In the genomic region with DNA sequence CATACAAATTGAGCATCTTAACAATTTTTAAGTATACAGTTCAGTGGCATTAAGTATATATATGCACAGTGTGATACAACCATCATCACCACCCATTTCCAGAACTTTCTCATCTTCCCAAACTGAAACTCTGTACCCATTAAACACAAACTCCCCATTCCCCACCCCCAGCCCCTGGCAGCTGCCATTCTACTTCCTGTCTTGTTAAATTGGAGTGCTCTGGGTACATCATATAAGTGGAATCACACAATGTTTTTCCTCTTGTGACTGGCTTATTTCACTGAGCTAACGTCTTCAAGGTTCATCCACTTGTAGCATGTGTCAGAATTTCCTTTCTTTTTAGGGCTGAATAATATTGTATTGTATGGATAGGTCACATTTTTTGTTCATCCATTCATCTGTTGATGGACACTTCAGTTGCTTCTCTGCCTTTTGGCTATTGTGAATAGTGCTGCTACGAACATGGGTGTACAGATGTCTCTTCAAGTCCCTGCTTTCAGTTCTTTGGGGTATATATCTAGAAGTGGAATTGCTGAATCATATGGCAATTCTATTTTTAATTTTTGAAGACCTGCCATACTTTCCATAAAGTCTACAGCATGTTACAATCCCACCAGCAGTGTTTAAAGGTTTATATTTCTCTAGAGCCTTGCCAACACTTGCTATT, we compare ENCODE assay signal across 16 cellular contexts. TPM values are rescaled to one million over a fixed set of nuclear protein-coding genes. Genes with fewer than 3 reads are reported as not detected.
DNase-seq lines count a peak whose midpoint lies in the region; ATAC-seq and TF ChIP-seq lines count a peak whose summit lies in the region.
"Had no signal": no experiment of that assay in that cellular context is flagged by ENCODE, and none has a peak within 500 bp of the region (broad histone marks: within the 10 kb centered on the region; RNA-seq: fewer than 3 reads in every experiment).

No MANE protein-coding gene starts in this region.

- H2AFZ ChIP-seq in PC-9, result no peak overlapping the region
- H2AFZ ChIP-seq: neural progenitor cell had no signal

- H3K79me2 ChIP-seq in PC-9 (ENCODE audit: low read depth), result no peaks in the 10 kb centered on the region

- no peaks in the 10 kb centered on the region for H3K4me1 ChIP-seq in PC-9 (replicated peaks; ENCODE audit: insufficient read depth)

- H3K4me1 Mint-ChIP-seq in activated T-helper 2 cell treated with anti-CD3 and anti-CD28 coated beads, Interferon-gamma antibody, Interleukin-2, Interleukin-4, amounts not matched to agents 10 μg/mL and 5 μg/mL and 100 μg/mL, durations not matched to agents 14 hours and 24 hours and 36 hours (ENCODE audit: low read depth), result peaks cover 28% of the 10 kb centered on the region
- peaks cover 22 to 24% of the 10 kb centered on the region in 2 donors for H3K4me1 Mint-ChIP-seq in natural killer cell treated with Interleukin-12 subunit alpha and Interleukin-12 subunit beta and Interleukin-15 and Interleukin-18, amount 100 ng/mL, for 72 hours (ENCODE audit: low read depth in 2 of 2)

- H3K36me3 ChIP-seq in GM06990 (ENCODE audit: control insufficient read depth, insufficient read depth, low read length) (no peaks in the 10 kb centered on the region), PC-9 (ENCODE audit: low read depth) (no peaks in the 10 kb centered on the region)
- H3K36me3 ChIP-seq: adrenal gland, neural progenitor cell, SJSA1 had no signal

- H3F3A ChIP-seq in PC-9 (ENCODE audit: insufficient read depth, low read depth), result no peaks in the 10 kb centered on the region

- H3K27ac Mint-ChIP-seq in activated T-helper 2 cell treated with anti-CD3 and anti-CD28 coated beads, Interferon-gamma antibody, Interleukin-2, Interleukin-4, amounts not matched to agents 10 μg/mL and 5 μg/mL and 100 μg/mL, durations not matched to agents 14 hours and 24 hours and 36 hours, result peak overlapping the region; percentile 39
- H3K27ac Mint-ChIP-seq in natural killer cell treated with Interleukin-12 subunit alpha and Interleukin-12 subunit beta and Interleukin-15 and Interleukin-18, amount 100 ng/mL, for 72 hours, result peak overlapping the region in 1 of 2 donors; percentile 89
- H3K27ac Mint-ChIP-seq: neural progenitor cell had no signal

- H3K9me3 Mint-ChIP-seq in activated T-helper 2 cell treated with anti-CD3 and anti-CD28 coated beads, Interferon-gamma antibody, Interleukin-2, Interleukin-4, amounts not matched to agents 10 μg/mL and 5 μg/mL and 100 μg/mL, durations not matched to agents 14 hours and 24 hours and 36 hours, result no peaks in the 10 kb centered on the region
- H3K9me3 Mint-ChIP-seq in natural killer cell treated with Interleukin-12 subunit alpha and Interleukin-12 subunit beta and Interleukin-15 and Interleukin-18, amount 100 ng/mL, for 72 hours, result no peaks in the 10 kb centered on the region
- H3K9me3 Mint-ChIP-seq: neural progenitor cell had no signal

- no peaks in the 10 kb centered on the region for H3K9me3 ChIP-seq in PC-9 (ENCODE audit: insufficient read depth, low read depth)
- H3K9me3 ChIP-seq: adrenal gland, SJSA1 had no signal

- no peaks in the 10 kb centered on the region for H3K9me2 ChIP-seq in PC-9 (ENCODE audit: insufficient read depth)

- CTCF ChIA-PET in PC-9 (lab: Charles Lee), result interaction anchor here (0.7 kb wide), 1 partner anchor 30 kb away, joined by 4 read pairs; no protein-coding TSS in a partner anchor

- H3K27me3 ChIP-seq in GM06990 (replicated peaks; ENCODE audit: control insufficient read depth, insufficient read depth, low read length), result no peaks in the 10 kb centered on the region
- no peaks in the 10 kb centered on the region for H3K27me3 ChIP-seq in PC-9 (ENCODE audit: insufficient read depth, low read depth)
- H3K27me3 ChIP-seq: adrenal gland, SJSA1 had no signal

- ATAC-seq in activated CD4-positive, CD25-positive, alpha-beta regulatory T cell treated with anti-CD3 and anti-CD28 coated beads, Interleukin-2, amount 50 U/mL, for 24 hours, result peak; percentile 19 to 28
- no peak for ATAC-seq in natural killer cell treated with Interleukin-12 subunit alpha and Interleukin-12 subunit beta and Interleukin-15 and Interleukin-18, amount 100 ng/mL, for 72 hours
- no peak for ATAC-seq in HG03135 (IDR thresholded peaks at IDR 0.05; ENCODE audit: unreplicated experiment)

- TF ChIP-seq CTCF in GM06990 (IDR thresholded peaks at IDR 0.05; ENCODE audit: insufficient read depth, low read length, poor library complexity, severe bottlenecking) (no peak), PC-9 (conservative IDR thresholded peaks at IDR 0.05) (no peak)

- no peak overlapping the region for H3K27ac ChIP-seq in PC-9
- H3K27ac ChIP-seq: neural progenitor cell, SJSA1 had no signal

- DNase-seq in activated CD4-positive, CD25-positive, alpha-beta regulatory T cell treated with anti-CD3 and anti-CD28 coated beads, Interleukin-2, amount 50 U/mL, for 72 hours, result no peak
- DNase-seq in GM06990 (ENCODE audit: extremely low read depth, insufficient read length) (no peak), PC-9 (no peak)
- no peak for DNase-seq in activated T-helper 2 cell treated with anti-CD3 and anti-CD28 coated beads, Interferon-gamma antibody, Interleukin-2, Interleukin-4, amounts not matched to agents 10 μg/mL and 5 μg/mL and 100 μg/mL, durations not matched to agents 14 hours and 24 hours and 36 hours (ENCODE audit: low spot score)
- DNase-seq in natural killer cell treated with Interleukin-12 subunit alpha and Interleukin-12 subunit beta and Interleukin-15 and Interleukin-18, amount 100 ng/mL, for 72 hours (ENCODE audit: low spot score), result no peak
- DNase-seq in effector CD4-positive, alpha-beta T cell, result no peak
- DNase-seq: adrenal gland, Calu3, mammary epithelial cell, NCI-H1092 treated with DMSO at 0.1 percent for 48 hours, retina, trophoblast cell had no signal

- POLR2A ChIA-PET in PC-9 (lab: Charles Lee; ENCODE audit: unreplicated experiment), result no interaction called here

- no peaks in the 10 kb centered on the region for H4K20me1 ChIP-seq in PC-9 (ENCODE audit: insufficient read depth)

- intact Hi-C loops in activated T-helper 2 cell treated with anti-CD3 and anti-CD28 coated beads, Interferon-gamma antibody, Interleukin-2, Interleukin-4, amounts not matched to agents 10 μg/mL and 5 μg/mL and 100 μg/mL, durations not matched to agents 14 hours and 24 hours and 36 hours (cut with micrococcal nuclease), result no loop called here
- intact Hi-C loops in PC-9 (cut with micrococcal nuclease; ENCODE audit: unreplicated experiment), result no loop called here

- peak overlapping the region; percentile 28; the same call in 1 of the 2 replicates for H3K4me3 ChIP-seq in GM06990 (replicated peaks; ENCODE audit: low read depth, low read length)
- no peak overlapping the region for H3K4me3 ChIP-seq in PC-9
- H3K4me3 ChIP-seq: adrenal gland, neural progenitor cell, SJSA1 had no signal

- H3K4me2 ChIP-seq in PC-9, result no peak overlapping the region
- H3K4me2 ChIP-seq: neural progenitor cell had no signal

- BruUV-seq in PC-9 (replicated peaks; lab: Mats Ljungman, UMichigan), result no TSS peak

- peaks cover 32% of the 10 kb centered on the region for H3K27me3 Mint-ChIP-seq in activated T-helper 2 cell treated with anti-CD3 and anti-CD28 coated beads, Interferon-gamma antibody, Interleukin-2, Interleukin-4, amounts not matched to agents 10 μg/mL and 5 μg/mL and 100 μg/mL, durations not matched to agents 14 hours and 24 hours and 36 hours (ENCODE audit: low read depth)
- peaks cover 0 to 6% of the 10 kb centered on the region in 2 donors for H3K27me3 Mint-ChIP-seq in natural killer cell treated with Interleukin-12 subunit alpha and Interleukin-12 subunit beta and Interleukin-15 and Interleukin-18, amount 100 ng/mL, for 72 hours

- H3K36me3 Mint-ChIP-seq in activated T-helper 2 cell treated with anti-CD3 and anti-CD28 coated beads, Interferon-gamma antibody, Interleukin-2, Interleukin-4, amounts not matched to agents 10 μg/mL and 5 μg/mL and 100 μg/mL, durations not matched to agents 14 hours and 24 hours and 36 hours (ENCODE audit: low read depth), result no peaks in the 10 kb centered on the region
- no peaks in the 10 kb centered on the region for H3K36me3 Mint-ChIP-seq in natural killer cell treated with Interleukin-12 subunit alpha and Interleukin-12 subunit beta and Interleukin-15 and Interleukin-18, amount 100 ng/mL, for 72 hours
- H3K36me3 Mint-ChIP-seq: neural progenitor cell had no signal

- H3K4me3 Mint-ChIP-seq in activated T-helper 2 cell treated with anti-CD3 and anti-CD28 coated beads, Interferon-gamma antibody, Interleukin-2, Interleukin-4, amounts not matched to agents 10 μg/mL and 5 μg/mL and 100 μg/mL, durations not matched to agents 14 hours and 24 hours and 36 hours (ENCODE audit: low read depth), result no peak overlapping the region
- peak overlapping the region; percentile 87 for H3K4me3 Mint-ChIP-seq in natural killer cell treated with Interleukin-12 subunit alpha and Interleukin-12 subunit beta and Interleukin-15 and Interleukin-18, amount 100 ng/mL, for 72 hours
- H3K4me3 Mint-ChIP-seq: neural progenitor cell had no signal

RNA-seq across cellular contexts. Expression of a gene that starts 19.6 kb away (rescaled TPM):
- 23.1 and 23.6 TPM in 2 replicates for total RNA-seq in activated T-helper 2 cell treated with anti-CD3 and anti-CD28 coated beads, Interferon-gamma antibody, Interleukin-2, Interleukin-4, amounts not matched to agents 10 μg/mL and 5 μg/mL and 100 μg/mL, durations not matched to agents 14 hours and 24 hours and 36 hours
- total RNA-seq in natural killer cell treated with Interleukin-12 subunit alpha and Interleukin-12 subunit beta and Interleukin-15 and Interleukin-18, amount 100 ng/mL, for 72 hours, result 10 to 100 TPM; 20.6 to 27.5 TPM
- 29.2 and 38.4 TPM in 2 replicates for total RNA-seq in PC-9 (2021)

Comparison
In these comparisons a context has a peak if more than half of its experiments do, and no peak if none do; other contexts are left out.
1. ATAC-seq: peak in activated CD4-positive, CD25-positive, alpha-beta regulatory T cell treated with anti-CD3 and anti-CD28 coated beads, Interleukin-2, amount 50 U/mL, for 24 hours (2 of 2); none in natural killer cell treated with Interleukin-12 subunit alpha and Interleukin-12 subunit beta and Interleukin-15 and Interleukin-18, amount 100 ng/mL, for 72 hours (0 of 2) and HG03135 (single experiment).